ENCODE assay signal across 8 cellular contexts in genomic region chr22:38569972-38570840, GRCh38. TPM values are rescaled to one million over a fixed set of nuclear protein-coding genes. Genes with fewer than 3 reads are reported as not detected.
DNase-seq lines count a peak whose midpoint lies in the region; ATAC-seq and TF ChIP-seq lines count a peak whose summit lies in the region.

Gene DMC1, minus strand, starts transcription at chr22:38570183. Its CDS starts 1,927 bp downstream, at chr22:38568256.

- peak within 1 kb of the TSS; percentile 58 to 77 (median 70) for H3K4me3 ChIP-seq in breast epithelium
- peak within 1 kb of the TSS; percentile 84 for H3K4me3 ChIP-seq in iPS-20b (ENCODE audit: low read length)
- peak within 1 kb of the TSS; percentile 79 to 87 (median 83) for H3K4me3 ChIP-seq in skeletal muscle tissue (ENCODE audit: low read length in 3 of 3)

- peak within 1 kb of the TSS; percentile 95 for H3K27ac Mint-ChIP-seq in WTC11

- H3K4me3 Mint-ChIP-seq in WTC11, result peak within 1 kb of the TSS; percentile 89

- peaks cover 4 to 6% of the 10 kb centered on the region in 2 donors for H3K4me1 ChIP-seq in breast epithelium
- H3K4me1 ChIP-seq in iPS-20b (ENCODE audit: insufficient read depth, low read length), result peaks cover 12% of the 10 kb centered on the region
- peaks cover 12 to 18% (median 16%) of the 10 kb centered on the region in 3 donors for H3K4me1 ChIP-seq in skeletal muscle tissue (ENCODE audit: control insufficient read depth in 3 of 3, insufficient read depth in 3 of 3, low read length in 3 of 3)

- no peaks in the 10 kb centered on the region for H3K9me3 Mint-ChIP-seq in WTC11

- H3K9me3 ChIP-seq in breast epithelium (no peaks in the 10 kb centered on the region), iPS-20b (ENCODE audit: insufficient read depth, low read depth, low read length) (no peaks in the 10 kb centered on the region), skeletal muscle tissue (ENCODE audit: control insufficient read depth in 3 of 3, low read length in 3 of 3) (no peaks in the 10 kb centered on the region)

- H3K27ac ChIP-seq in breast epithelium, result peak within 1 kb of the TSS; percentile 83 to 85
- H3K27ac ChIP-seq in iPS-20b (ENCODE audit: low read length), result peak within 1 kb of the TSS; percentile 86
- peak within 1 kb of the TSS; percentile 85 for H3K27ac ChIP-seq in skeletal muscle tissue (ENCODE audit: low read depth, low read length)

- no peaks in the 10 kb centered on the region for H3K27me3 ChIP-seq in breast epithelium
- no peaks in the 10 kb centered on the region for H3K27me3 ChIP-seq in iPS-20b (ENCODE audit: insufficient read depth, low read length)
- H3K27me3 ChIP-seq in skeletal muscle tissue (ENCODE audit: control insufficient read depth in 3 of 3, insufficient read depth in 3 of 3, low read length in 3 of 3), result no peaks in the 10 kb centered on the region

- ATAC-seq in HG02623 (IDR thresholded peaks at IDR 0.05; ENCODE audit: unreplicated experiment), result peak; percentile 64
- ATAC-seq in WTC11, result peak; percentile 87
- ATAC-seq in HG03025 (IDR thresholded peaks at IDR 0.05; ENCODE audit: low FRiP score, unreplicated experiment), result no peak

- no peaks in the 10 kb centered on the region for H3K36me3 ChIP-seq in breast epithelium
- no peaks in the 10 kb centered on the region for H3K36me3 ChIP-seq in iPS-20b (ENCODE audit: insufficient read depth, low read depth, low read length)
- no peaks in the 10 kb centered on the region for H3K36me3 ChIP-seq in skeletal muscle tissue (ENCODE audit: control insufficient read depth in 3 of 3, insufficient read depth in 3 of 3, low read length in 3 of 3)

- TF ChIP-seq POLR2A in breast epithelium (IDR thresholded peaks at IDR 0.05), result no peak

- TF ChIP-seq CTCF in WTC11 (IDR thresholded peaks at IDR 0.05) (no peak), breast epithelium (IDR thresholded peaks at IDR 0.05) (no peak)

- H3K27me3 Mint-ChIP-seq in WTC11 (ENCODE audit: low read depth), result peaks cover 8% of the 10 kb centered on the region

- peak; percentile 29 for DNase-seq in DMS79 treated with DMSO at 0.1 percent for 48 hours (lab: John Stamatoyannopoulos, UW)
- peak; percentile 85 for DNase-seq in NCI-H2196 (lab: John Stamatoyannopoulos, UW; ENCODE audit: unreplicated experiment)
- DNase-seq in WTC11 (ENCODE audit: low spot score), result peak; percentile 97
- peak; percentile 90 to 97 for DNase-seq in breast epithelium (ENCODE audit: low spot score in 2 of 2)

- H3K4me1 Mint-ChIP-seq in WTC11, result peaks cover 28% of the 10 kb centered on the region

- no peaks in the 10 kb centered on the region for H3K36me3 Mint-ChIP-seq in WTC11

- H3K9ac ChIP-seq in iPS-20b (ENCODE audit: low read depth, low read length) (peak within 1 kb of the TSS; percentile 95), skeletal muscle tissue (ENCODE audit: low read depth in 1 of 3, low read length in 3 of 3) (peak within 1 kb of the TSS; percentile 86 to 87 (median 87))

- CTCF ChIA-PET in WTC11 (lab: Charles Lee), result interaction anchor here (0.7 to 2.0 kb wide), 11 partner anchors 47 to 518 kb away, joined by 3 to 10 read pairs (median 5); no protein-coding TSS in a partner anchor

- POLR2A ChIA-PET in WTC11 (lab: Charles Lee), result interaction anchor here (0.6 to 1.1 kb wide), 2 partner anchors 47 to 94 kb away, joined by 3 to 4 read pairs; no protein-coding TSS in a partner anchor

- intact Hi-C loops in breast epithelium (cut with DNase I; ENCODE audit: low total_unique reads), result no loop called here

TF ChIP-seq in WTC11, 78 proteins besides CTCF, POLR2A, EP300 and RAD21 (continues in another document):
- TF ChIP-seq PRDM15 (CRISPR knock-in tag; IDR thresholded peaks at IDR 0.05), result peak; percentile 94
- TF ChIP-seq SP1 (CRISPR knock-in tag; conservative IDR thresholded peaks at IDR 0.05), result peak; percentile 73
- no peak for TF ChIP-seq TEAD1 (CRISPR knock-in tag; IDR thresholded peaks at IDR 0.05)
- no peak for TF ChIP-seq ATF2 (CRISPR knock-in tag; IDR thresholded peaks at IDR 0.05; ENCODE audit: borderline replicate concordance, low read depth)
- 0 out of 2 replicates have a peak, but pooled peaks have one; percentile 25 for TF ChIP-seq ZBTB43 (CRISPR knock-in tag; IDR thresholded peaks at IDR 0.05)
- TF ChIP-seq CBFB (CRISPR knock-in tag; IDR thresholded peaks at IDR 0.05; ENCODE audit: low read depth), result peak; percentile 27; the same call in 1 of the 2 replicates
- peak; percentile 38; the same call in 1 of the 2 replicates for TF ChIP-seq MAX (CRISPR knock-in tag; IDR thresholded peaks at IDR 0.05)
- peak; percentile 71; the same call in 1 of the 2 replicates for TF ChIP-seq HMGXB4 (CRISPR knock-in tag; IDR thresholded peaks at IDR 0.05)
- no peak for TF ChIP-seq FOXP1 (CRISPR knock-in tag; IDR thresholded peaks at IDR 0.05; ENCODE audit: borderline replicate concordance)
- TF ChIP-seq NR3C1 (CRISPR knock-in tag; conservative IDR thresholded peaks at IDR 0.05; ENCODE audit: low read depth), result 0 out of 2 replicates have a peak, but pooled peaks have one; percentile 49
- peak; percentile 77 for TF ChIP-seq E2F5 (CRISPR knock-in tag; IDR thresholded peaks at IDR 0.05)
- TF ChIP-seq ETV6 (CRISPR knock-in tag; IDR thresholded peaks at IDR 0.05), result 0 out of 2 replicates have a peak, but pooled peaks have one; percentile 49

RNA-seq across cellular contexts. Expression of gene DMC1, which starts in this region (rescaled TPM):
- total RNA-seq in WTC11 (2021) (4.3 to 4.5 TPM (median 4.5 TPM) in 3 replicates), breast epithelium (1 to 10 TPM; 1.6 to 3.3 (median 2.9) TPM), skeletal muscle tissue (3.7 TPM)

Comparison
In these comparisons a context has a peak if more than half of its experiments do, and no peak if none do; other contexts are left out.
1. DNase-seq: peak in every context shown above with its lines; median percentile 97 in WTC11; 94 in breast epithelium; 85 in NCI-H2196; 29 in DMS79 treated with DMSO at 0.1 percent for 48 hours.